Comparison of ENCODE assay signal across 1 cellular context in the genomic region with DNA sequence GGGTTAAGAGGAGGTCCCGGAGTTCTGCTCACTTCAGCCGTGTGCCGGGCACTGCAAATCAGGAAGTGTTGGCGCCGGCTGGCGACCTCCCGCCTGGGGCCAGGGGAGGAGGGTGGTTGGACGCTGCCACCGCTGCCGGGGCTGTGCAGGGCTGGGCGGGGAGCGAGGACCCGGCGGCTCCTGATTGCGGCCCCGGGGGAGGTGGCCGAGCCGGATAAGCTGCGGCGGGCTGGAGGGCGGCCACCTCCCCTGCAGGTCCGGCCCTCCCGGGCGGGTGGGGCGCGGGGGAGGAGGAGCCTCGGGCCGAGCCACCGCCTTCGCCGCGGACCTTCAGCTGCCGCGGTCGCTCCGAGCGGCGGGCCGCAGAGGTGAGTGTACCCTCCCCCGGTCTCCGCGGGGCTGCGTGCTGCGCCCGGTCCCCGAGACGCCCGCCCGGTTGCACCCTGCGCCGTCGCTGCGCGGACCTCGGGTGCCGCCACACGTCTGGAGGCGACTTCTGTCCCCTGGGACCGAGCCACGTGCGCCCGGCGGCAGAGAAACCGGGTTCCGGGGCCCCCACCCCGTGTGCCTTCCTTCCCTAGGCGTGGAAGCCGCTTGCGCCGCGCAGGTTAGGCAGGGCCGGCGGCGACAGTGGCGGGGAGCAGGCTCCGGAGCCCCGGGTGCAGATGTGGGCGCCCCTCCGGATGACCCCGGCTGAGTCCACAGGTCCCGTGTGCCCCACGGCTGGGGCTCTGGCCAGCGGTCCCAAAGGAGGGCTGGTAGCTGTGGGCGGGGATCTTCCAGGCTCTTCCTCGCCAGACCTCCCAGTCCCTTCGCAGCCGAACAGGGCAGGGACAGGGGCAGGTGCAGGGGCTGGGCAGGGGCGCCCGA.
TF ChIP-seq lines count a peak whose summit lies in the region.

A gene with protein sequence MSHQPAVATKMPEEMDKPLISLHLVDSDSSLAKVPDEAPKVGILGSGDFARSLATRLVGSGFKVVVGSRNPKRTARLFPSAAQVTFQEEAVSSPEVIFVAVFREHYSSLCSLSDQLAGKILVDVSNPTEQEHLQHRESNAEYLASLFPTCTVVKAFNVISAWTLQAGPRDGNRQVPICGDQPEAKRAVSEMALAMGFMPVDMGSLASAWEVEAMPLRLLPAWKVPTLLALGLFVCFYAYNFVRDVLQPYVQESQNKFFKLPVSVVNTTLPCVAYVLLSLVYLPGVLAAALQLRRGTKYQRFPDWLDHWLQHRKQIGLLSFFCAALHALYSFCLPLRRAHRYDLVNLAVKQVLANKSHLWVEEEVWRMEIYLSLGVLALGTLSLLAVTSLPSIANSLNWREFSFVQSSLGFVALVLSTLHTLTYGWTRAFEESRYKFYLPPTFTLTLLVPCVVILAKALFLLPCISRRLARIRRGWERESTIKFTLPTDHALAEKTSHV (plus strand): TSS at position 314 of the 870 bp plus-strand sequence. CDS start 7,179 bp downstream, outside the sequence.

TF ChIP-seq in HepG2, 621 proteins besides CTCF, POLR2A, EP300 and RAD21 (continued from another document and continues in another):
- TF ChIP-seq, protein P1, sequence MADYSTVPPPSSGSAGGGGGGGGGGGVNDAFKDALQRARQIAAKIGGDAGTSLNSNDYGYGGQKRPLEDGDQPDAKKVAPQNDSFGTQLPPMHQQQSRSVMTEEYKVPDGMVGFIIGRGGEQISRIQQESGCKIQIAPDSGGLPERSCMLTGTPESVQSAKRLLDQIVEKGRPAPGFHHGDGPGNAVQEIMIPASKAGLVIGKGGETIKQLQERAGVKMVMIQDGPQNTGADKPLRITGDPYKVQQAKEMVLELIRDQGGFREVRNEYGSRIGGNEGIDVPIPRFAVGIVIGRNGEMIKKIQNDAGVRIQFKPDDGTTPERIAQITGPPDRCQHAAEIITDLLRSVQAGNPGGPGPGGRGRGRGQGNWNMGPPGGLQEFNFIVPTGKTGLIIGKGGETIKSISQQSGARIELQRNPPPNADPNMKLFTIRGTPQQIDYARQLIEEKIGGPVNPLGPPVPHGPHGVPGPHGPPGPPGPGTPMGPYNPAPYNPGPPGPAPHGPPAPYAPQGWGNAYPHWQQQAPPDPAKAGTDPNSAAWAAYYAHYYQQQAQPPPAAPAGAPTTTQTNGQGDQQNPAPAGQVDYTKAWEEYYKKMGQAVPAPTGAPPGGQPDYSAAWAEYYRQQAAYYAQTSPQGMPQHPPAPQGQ (CRISPR knock-in tag; IDR thresholded peaks at IDR 0.05; ENCODE audit: borderline replicate concordance): no peak; the same call in 1 of the 2 replicates
- TF ChIP-seq ZNF577 (CRISPR knock-in tag; IDR thresholded peaks at IDR 0.05; ENCODE audit: borderline replicate concordance, low read depth) (0 out of 2 replicates have a peak, but pooled peaks have one; percentile 43), ZNF709 (CRISPR knock-in tag; IDR thresholded peaks at IDR 0.05) (peak; percentile 79; the same call in 1 of the 2 replicates), NRL (CRISPR knock-in tag; IDR thresholded peaks at IDR 0.05; ENCODE audit: borderline replicate concordance) (peak; percentile 73; the same call in 1 of the 2 replicates), U2AF1 (optimal IDR thresholded peaks at IDR 0.05; ENCODE audit: low read depth, low read length) (no peak), RFX5 (IDR thresholded peaks at IDR 0.05; ENCODE audit: low read depth, low read length) (no peak), ZSCAN21 (CRISPR knock-in tag; IDR thresholded peaks at IDR 0.05; ENCODE audit: borderline replicate concordance) (peak; percentile 82), POLR2AphosphoS2 (IDR thresholded peaks at IDR 0.05; ENCODE audit: low read depth, low read length) (no peak), MIXL1 (CRISPR knock-in tag; IDR thresholded peaks at IDR 0.05) (no peak), ZNF772 (CRISPR knock-in tag; IDR thresholded peaks at IDR 0.05) (peak; percentile 24; the same call in 1 of the 2 replicates), MEF2D (CRISPR knock-in tag; IDR thresholded peaks at IDR 0.05) (peak; percentile 31; the same call in 1 of the 2 replicates), ZMYM2 (CRISPR knock-in tag; IDR thresholded peaks at IDR 0.05) (no peak), ZNF614 (CRISPR knock-in tag; IDR thresholded peaks at IDR 0.05; ENCODE audit: borderline replicate concordance) (no peak), ZNF431 (CRISPR knock-in tag; IDR thresholded peaks at IDR 0.05; ENCODE audit: borderline replicate concordance, low read depth) (peak; percentile 74; the same call in 1 of the 2 replicates), ZNF30 (CRISPR knock-in tag; IDR thresholded peaks at IDR 0.05) (no peak), SP5 (CRISPR knock-in tag; IDR thresholded peaks at IDR 0.05; ENCODE audit: borderline replicate concordance, low read depth) (no peak), ZNF713 (CRISPR knock-in tag; IDR thresholded peaks at IDR 0.05) (no peak), TBL1XR1 (IDR thresholded peaks at IDR 0.05; ENCODE audit: borderline replicate concordance, low read length, partially characterized antibody) (no peak), THAP11 (CRISPR knock-in tag; IDR thresholded peaks at IDR 0.05) (peak; percentile 56), FOXK2 (IDR thresholded peaks at IDR 0.05) (no peak), MATR3 (CRISPR knock-in tag; IDR thresholded peaks at IDR 0.05) (no peak), RCOR2 (CRISPR knock-in tag; IDR thresholded peaks at IDR 0.05) (no peak), KDM5B (CRISPR knock-in tag; IDR thresholded peaks at IDR 0.05; ENCODE audit: borderline replicate concordance) (peak; percentile 78)
- TF ChIP-seq, protein P2, sequence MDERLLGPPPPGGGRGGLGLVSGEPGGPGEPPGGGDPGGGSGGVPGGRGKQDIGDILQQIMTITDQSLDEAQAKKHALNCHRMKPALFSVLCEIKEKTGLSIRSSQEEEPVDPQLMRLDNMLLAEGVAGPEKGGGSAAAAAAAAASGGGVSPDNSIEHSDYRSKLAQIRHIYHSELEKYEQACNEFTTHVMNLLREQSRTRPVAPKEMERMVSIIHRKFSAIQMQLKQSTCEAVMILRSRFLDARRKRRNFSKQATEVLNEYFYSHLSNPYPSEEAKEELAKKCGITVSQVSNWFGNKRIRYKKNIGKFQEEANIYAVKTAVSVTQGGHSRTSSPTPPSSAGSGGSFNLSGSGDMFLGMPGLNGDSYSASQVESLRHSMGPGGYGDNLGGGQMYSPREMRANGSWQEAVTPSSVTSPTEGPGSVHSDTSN (CRISPR knock-in tag; IDR thresholded peaks at IDR 0.05): no peak
- TF ChIP-seq, protein P3, sequence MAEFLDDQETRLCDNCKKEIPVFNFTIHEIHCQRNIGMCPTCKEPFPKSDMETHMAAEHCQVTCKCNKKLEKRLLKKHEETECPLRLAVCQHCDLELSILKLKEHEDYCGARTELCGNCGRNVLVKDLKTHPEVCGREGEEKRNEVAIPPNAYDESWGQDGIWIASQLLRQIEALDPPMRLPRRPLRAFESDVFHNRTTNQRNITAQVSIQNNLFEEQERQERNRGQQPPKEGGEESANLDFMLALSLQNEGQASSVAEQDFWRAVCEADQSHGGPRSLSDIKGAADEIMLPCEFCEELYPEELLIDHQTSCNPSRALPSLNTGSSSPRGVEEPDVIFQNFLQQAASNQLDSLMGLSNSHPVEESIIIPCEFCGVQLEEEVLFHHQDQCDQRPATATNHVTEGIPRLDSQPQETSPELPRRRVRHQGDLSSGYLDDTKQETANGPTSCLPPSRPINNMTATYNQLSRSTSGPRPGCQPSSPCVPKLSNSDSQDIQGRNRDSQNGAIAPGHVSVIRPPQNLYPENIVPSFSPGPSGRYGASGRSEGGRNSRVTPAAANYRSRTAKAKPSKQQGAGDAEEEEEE (CRISPR knock-in tag; IDR thresholded peaks at IDR 0.05; ENCODE audit: borderline replicate concordance): no peak
- TF ChIP-seq, protein P4, sequence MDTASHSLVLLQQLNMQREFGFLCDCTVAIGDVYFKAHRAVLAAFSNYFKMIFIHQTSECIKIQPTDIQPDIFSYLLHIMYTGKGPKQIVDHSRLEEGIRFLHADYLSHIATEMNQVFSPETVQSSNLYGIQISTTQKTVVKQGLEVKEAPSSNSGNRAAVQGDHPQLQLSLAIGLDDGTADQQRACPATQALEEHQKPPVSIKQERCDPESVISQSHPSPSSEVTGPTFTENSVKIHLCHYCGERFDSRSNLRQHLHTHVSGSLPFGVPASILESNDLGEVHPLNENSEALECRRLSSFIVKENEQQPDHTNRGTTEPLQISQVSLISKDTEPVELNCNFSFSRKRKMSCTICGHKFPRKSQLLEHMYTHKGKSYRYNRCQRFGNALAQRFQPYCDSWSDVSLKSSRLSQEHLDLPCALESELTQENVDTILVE (CRISPR knock-in tag; IDR thresholded peaks at IDR 0.05): no peak
- TF ChIP-seq, protein P5, sequence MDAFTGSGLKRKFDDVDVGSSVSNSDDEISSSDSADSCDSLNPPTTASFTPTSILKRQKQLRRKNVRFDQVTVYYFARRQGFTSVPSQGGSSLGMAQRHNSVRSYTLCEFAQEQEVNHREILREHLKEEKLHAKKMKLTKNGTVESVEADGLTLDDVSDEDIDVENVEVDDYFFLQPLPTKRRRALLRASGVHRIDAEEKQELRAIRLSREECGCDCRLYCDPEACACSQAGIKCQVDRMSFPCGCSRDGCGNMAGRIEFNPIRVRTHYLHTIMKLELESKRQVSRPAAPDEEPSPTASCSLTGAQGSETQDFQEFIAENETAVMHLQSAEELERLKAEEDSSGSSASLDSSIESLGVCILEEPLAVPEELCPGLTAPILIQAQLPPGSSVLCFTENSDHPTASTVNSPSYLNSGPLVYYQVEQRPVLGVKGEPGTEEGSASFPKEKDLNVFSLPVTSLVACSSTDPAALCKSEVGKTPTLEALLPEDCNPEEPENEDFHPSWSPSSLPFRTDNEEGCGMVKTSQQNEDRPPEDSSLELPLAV (CRISPR knock-in tag; conservative IDR thresholded peaks at IDR 0.05; ENCODE audit: low read depth): no peak
- TF ChIP-seq, protein P6, sequence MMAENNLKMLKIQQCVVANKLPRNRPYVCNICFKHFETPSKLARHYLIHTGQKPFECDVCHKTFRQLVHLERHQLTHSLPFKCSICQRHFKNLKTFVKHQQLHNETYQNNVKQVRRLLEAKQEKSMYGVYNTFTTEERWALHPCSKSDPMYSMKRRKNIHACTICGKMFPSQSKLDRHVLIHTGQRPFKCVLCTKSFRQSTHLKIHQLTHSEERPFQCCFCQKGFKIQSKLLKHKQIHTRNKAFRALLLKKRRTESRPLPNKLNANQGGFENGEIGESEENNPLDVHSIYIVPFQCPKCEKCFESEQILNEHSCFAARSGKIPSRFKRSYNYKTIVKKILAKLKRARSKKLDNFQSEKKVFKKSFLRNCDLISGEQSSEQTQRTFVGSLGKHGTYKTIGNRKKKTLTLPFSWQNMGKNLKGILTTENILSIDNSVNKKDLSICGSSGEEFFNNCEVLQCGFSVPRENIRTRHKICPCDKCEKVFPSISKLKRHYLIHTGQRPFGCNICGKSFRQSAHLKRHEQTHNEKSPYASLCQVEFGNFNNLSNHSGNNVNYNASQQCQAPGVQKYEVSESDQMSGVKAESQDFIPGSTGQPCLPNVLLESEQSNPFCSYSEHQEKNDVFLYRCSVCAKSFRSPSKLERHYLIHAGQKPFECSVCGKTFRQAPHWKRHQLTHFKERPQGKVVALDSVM (CRISPR knock-in tag; IDR thresholded peaks at IDR 0.05): peak; percentile 18
- TF ChIP-seq, protein P7, sequence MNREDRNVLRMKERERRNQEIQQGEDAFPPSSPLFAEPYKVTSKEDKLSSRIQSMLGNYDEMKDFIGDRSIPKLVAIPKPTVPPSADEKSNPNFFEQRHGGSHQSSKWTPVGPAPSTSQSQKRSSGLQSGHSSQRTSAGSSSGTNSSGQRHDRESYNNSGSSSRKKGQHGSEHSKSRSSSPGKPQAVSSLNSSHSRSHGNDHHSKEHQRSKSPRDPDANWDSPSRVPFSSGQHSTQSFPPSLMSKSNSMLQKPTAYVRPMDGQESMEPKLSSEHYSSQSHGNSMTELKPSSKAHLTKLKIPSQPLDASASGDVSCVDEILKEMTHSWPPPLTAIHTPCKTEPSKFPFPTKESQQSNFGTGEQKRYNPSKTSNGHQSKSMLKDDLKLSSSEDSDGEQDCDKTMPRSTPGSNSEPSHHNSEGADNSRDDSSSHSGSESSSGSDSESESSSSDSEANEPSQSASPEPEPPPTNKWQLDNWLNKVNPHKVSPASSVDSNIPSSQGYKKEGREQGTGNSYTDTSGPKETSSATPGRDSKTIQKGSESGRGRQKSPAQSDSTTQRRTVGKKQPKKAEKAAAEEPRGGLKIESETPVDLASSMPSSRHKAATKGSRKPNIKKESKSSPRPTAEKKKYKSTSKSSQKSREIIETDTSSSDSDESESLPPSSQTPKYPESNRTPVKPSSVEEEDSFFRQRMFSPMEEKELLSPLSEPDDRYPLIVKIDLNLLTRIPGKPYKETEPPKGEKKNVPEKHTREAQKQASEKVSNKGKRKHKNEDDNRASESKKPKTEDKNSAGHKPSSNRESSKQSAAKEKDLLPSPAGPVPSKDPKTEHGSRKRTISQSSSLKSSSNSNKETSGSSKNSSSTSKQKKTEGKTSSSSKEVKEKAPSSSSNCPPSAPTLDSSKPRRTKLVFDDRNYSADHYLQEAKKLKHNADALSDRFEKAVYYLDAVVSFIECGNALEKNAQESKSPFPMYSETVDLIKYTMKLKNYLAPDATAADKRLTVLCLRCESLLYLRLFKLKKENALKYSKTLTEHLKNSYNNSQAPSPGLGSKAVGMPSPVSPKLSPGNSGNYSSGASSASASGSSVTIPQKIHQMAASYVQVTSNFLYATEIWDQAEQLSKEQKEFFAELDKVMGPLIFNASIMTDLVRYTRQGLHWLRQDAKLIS (CRISPR knock-in tag; IDR thresholded peaks at IDR 0.05): no peak
- TF ChIP-seq, protein P8, sequence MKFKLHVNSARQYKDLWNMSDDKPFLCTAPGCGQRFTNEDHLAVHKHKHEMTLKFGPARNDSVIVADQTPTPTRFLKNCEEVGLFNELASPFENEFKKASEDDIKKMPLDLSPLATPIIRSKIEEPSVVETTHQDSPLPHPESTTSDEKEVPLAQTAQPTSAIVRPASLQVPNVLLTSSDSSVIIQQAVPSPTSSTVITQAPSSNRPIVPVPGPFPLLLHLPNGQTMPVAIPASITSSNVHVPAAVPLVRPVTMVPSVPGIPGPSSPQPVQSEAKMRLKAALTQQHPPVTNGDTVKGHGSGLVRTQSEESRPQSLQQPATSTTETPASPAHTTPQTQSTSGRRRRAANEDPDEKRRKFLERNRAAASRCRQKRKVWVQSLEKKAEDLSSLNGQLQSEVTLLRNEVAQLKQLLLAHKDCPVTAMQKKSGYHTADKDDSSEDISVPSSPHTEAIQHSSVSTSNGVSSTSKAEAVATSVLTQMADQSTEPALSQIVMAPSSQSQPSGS (CRISPR knock-in tag; IDR thresholded peaks at IDR 0.05): no peak; the same call in 1 of the 2 replicates
- TF ChIP-seq, protein P9, sequence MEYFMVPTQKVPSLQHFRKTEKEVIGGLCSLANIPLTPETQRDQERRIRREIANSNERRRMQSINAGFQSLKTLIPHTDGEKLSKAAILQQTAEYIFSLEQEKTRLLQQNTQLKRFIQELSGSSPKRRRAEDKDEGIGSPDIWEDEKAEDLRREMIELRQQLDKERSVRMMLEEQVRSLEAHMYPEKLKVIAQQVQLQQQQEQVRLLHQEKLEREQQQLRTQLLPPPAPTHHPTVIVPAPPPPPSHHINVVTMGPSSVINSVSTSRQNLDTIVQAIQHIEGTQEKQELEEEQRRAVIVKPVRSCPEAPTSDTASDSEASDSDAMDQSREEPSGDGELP (IDR thresholded peaks at IDR 0.05; ENCODE audit: borderline replicate concordance, low read depth): peak; percentile 24; the same call in 1 of the 2 replicates
